In genomic region chr16:74606521-74607309, GRCh38 we compare ENCODE assay signal across 8 cellular contexts. TPM values are rescaled to one million over a fixed set of nuclear protein-coding genes. Genes with fewer than 3 reads are reported as not detected.
DNase-seq lines count a peak whose midpoint lies in the region; ATAC-seq and TF ChIP-seq lines count a peak whose summit lies in the region.

TSS of gene GLG1 (minus strand) at chr16:74607114. CDS start at chr16:74607094, 20 bp downstream.

- H3K27ac Mint-ChIP-seq in T-helper 17 cell = peak within 1 kb of the TSS; percentile 95

- peaks cover 48% of the 10 kb centered on the region for H3K4me1 Mint-ChIP-seq in T-helper 17 cell

- peak within 1 kb of the TSS; percentile 98 for H3K4me3 Mint-ChIP-seq in T-helper 17 cell

- TF ChIP-seq CTCF in GM13976 (IDR thresholded peaks at IDR 0.05; ENCODE audit: borderline replicate concordance, control extremely low read depth, extremely low read depth, insufficient read depth, missing control alignments) (no peak), left ventricle myocardium inferior (IDR thresholded peaks at IDR 0.05; ENCODE audit: borderline replicate concordance) (no peak), psoas muscle (IDR thresholded peaks at IDR 0.05) (no peak)

- H3K9me3 ChIP-seq in T-helper 17 cell (ENCODE audit: control insufficient read depth, low read length, poor library complexity, severe bottlenecking) = no peaks in the 10 kb centered on the region
- no peaks in the 10 kb centered on the region for H3K9me3 ChIP-seq in left ventricle myocardium inferior (replicated peaks)
- no peaks in the 10 kb centered on the region for H3K9me3 ChIP-seq in psoas muscle

- no peaks in the 10 kb centered on the region for H3K36me3 Mint-ChIP-seq in T-helper 17 cell (ENCODE audit: low read depth)

- H3K27me3 Mint-ChIP-seq in T-helper 17 cell = no peaks in the 10 kb centered on the region

- 0 to 1% (median 0%) methylated on average over 72 to 77 of the region's 77 CpGs for WGBS in psoas muscle, 3 donors
- under 1% methylated on average over 77 of the region's 77 CpGs for WGBS in urinary bladder

- intact Hi-C loops in left ventricle myocardium inferior (cut with micrococcal nuclease) (no loop called here), psoas muscle (cut with DNase I) (loop anchor here in 1 of 2 donors (5.0 to 10.0 kb wide), 2 partner anchors 58 to 309 kb away; partner anchors contain the start of genes PSMD7 and RFWD3)

- H3K27me3 ChIP-seq in left ventricle myocardium inferior (ENCODE audit: low read depth) (no peaks in the 10 kb centered on the region), psoas muscle (ENCODE audit: insufficient read depth in 3 of 3, low read length in 2 of 3) (no peaks in the 10 kb centered on the region)

- H3K4me3 ChIP-seq in left ventricle myocardium inferior = peak within 1 kb of the TSS; percentile 96
- peak within 1 kb of the TSS; percentile 75 for H3K4me3 ChIP-seq in psoas muscle
- peak within 1 kb of the TSS; percentile 85 for H3K4me3 ChIP-seq in urinary bladder (ENCODE audit: low read depth, low read length)

- in situ Hi-C loops in GM13976 (cut with MboI; ENCODE audit: low sequenced_read_pairs, unreplicated experiment) = loop anchor here (25.0 kb wide), 1 partner anchor 144 kb away; no protein-coding TSS in a partner anchor

- H3K27ac ChIP-seq in left ventricle myocardium inferior (replicated peaks) = peak within 1 kb of the TSS; percentile 98
- peak within 1 kb of the TSS; percentile 93 for H3K27ac ChIP-seq in psoas muscle
- peak within 1 kb of the TSS; percentile 92 for H3K27ac ChIP-seq in urinary bladder (ENCODE audit: low read depth)

- H3K4me1 ChIP-seq in left ventricle myocardium inferior = peaks cover 57% of the 10 kb centered on the region
- peaks cover 44% of the 10 kb centered on the region for H3K4me1 ChIP-seq in psoas muscle
- peaks cover 2% of the 10 kb centered on the region for H3K4me1 ChIP-seq in urinary bladder (ENCODE audit: insufficient read depth)

- H3K36me3 ChIP-seq in left ventricle myocardium inferior (no peaks in the 10 kb centered on the region), psoas muscle (ENCODE audit: insufficient read depth in 1 of 2, low read depth in 1 of 2) (no peaks in the 10 kb centered on the region), urinary bladder (ENCODE audit: insufficient read depth) (no peaks in the 10 kb centered on the region)

- ATAC-seq in HG02759 (IDR thresholded peaks at IDR 0.05; ENCODE audit: unreplicated experiment) (peak; percentile 98), T-helper 17 cell (peak; percentile 88), psoas muscle (peak; percentile 95 to 97 (median 96))

- DNase-seq in GM13976 (ENCODE audit: low spot score) = peak; percentile 93
- peak; percentile 67 for DNase-seq in NCI-H128 (lab: John Stamatoyannopoulos, UW; ENCODE audit: unreplicated experiment)
- DNase-seq in T-helper 17 cell = peak; percentile 84 to 89 (median 87)
- peak; percentile 18 to 92 (median 82) for DNase-seq in amygdala (lab: John Stamatoyannopoulos, UW)
- peak; percentile 93 for DNase-seq in left ventricle myocardium inferior
- DNase-seq in psoas muscle = peak; percentile 92 to 96

RNA-seq across cellular contexts. Expression of gene GLG1, which starts in this region (rescaled TPM):
- 100 to 1,000 TPM; 166 to 180 TPM for total RNA-seq in T-helper 17 cell
- 72.7 TPM for total RNA-seq in left ventricle myocardium inferior
- total RNA-seq in psoas muscle = 100 to 1,000 TPM in 1 of 4 donors, 10 to 100 TPM in 3; 60.1 to 107 (median 76.5) TPM
- polyA plus RNA-seq in psoas muscle = 10 to 100 TPM; 19.7 to 57.6 (median 24.6) TPM
- 164 TPM for total RNA-seq in urinary bladder
- polyA plus RNA-seq in urinary bladder = 74.8 TPM

Comparison
In these comparisons a context has a peak if more than half of its experiments do, and no peak if none do; other contexts are left out.
1. Peak in every context shown above with its lines: DNase-seq, ATAC-seq, H3K4me3 ChIP-seq and H3K27ac ChIP-seq.